Comparison of ENCODE assay signal across 8 cellular contexts in the genomic region with DNA sequence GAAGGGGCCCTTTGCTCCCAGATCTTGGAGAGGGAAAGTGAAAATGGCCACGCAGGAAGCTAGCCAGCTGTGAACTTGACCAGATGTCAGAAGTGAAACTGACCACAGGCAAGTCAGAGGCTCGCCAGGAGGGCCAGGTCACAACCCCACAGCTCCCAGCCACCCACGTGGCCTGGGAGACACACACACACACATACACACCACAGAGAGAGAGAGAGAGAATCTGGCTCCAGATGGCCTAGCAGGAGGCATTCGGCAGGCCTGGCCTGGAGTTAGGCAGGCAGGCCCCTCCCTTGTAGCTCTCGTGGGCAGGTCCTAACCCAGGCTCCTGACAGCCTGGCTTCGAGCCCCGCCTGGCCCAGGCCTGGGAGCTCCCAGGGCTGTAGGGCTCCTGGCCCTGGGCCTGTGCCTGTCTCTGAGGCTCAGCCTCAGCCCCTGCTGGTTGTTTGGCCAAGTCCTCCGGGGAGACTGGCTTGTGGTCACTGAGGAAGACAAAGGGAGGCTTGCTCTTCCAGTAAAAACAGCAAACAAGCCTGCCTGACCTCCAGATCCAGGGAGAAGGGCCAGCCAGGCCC. TPM values are rescaled to one million over a fixed set of nuclear protein-coding genes. Genes with fewer than 3 reads are reported as not detected.
DNase-seq lines count a peak whose midpoint lies in the region; ATAC-seq, FAIRE-seq and TF ChIP-seq lines count a peak whose summit lies in the region.

No MANE protein-coding gene starts in this region.

- H3K36me3 ChIP-seq in PC-3 (ENCODE audit: low read depth, low read length) (no peaks in the 10 kb centered on the region), upper lobe of left lung (no peaks in the 10 kb centered on the region)

- POLR2A ChIA-PET in PC-3 (lab: Charles Lee; ENCODE audit: unreplicated experiment) = no interaction called here

- H3K27ac ChIP-seq in PC-3 (ENCODE audit: low read length) (no peak overlapping the region), upper lobe of left lung (peak overlapping the region; percentile 29 to 78 (median 72))

- no peaks in the 10 kb centered on the region for H3K9me3 ChIP-seq in PC-3 (ENCODE audit: low read length)
- H3K9me3 ChIP-seq in upper lobe of left lung = no peaks in the 10 kb centered on the region

- no peak overlapping the region for H3K4me2 ChIP-seq in PC-3 (ENCODE audit: low read length)

- peaks cover 3% of the 10 kb centered on the region; the same call in 1 of the 2 replicates for H3K4me1 ChIP-seq in PC-3 (ENCODE audit: insufficient read depth, low read length)
- H3K4me1 ChIP-seq in upper lobe of left lung = peaks cover 15 to 18% (median 16%) of the 10 kb centered on the region in 4 donors

- peak overlapping the region; percentile 96 for H3K27ac Mint-ChIP-seq in mesothelial cell of epicardium

- no peaks in the 10 kb centered on the region for H3K9me3 Mint-ChIP-seq in mesothelial cell of epicardium

- no peaks in the 10 kb centered on the region for H3K79me2 ChIP-seq in PC-3 (ENCODE audit: low read length)

- no peak overlapping the region for H3K4me3 Mint-ChIP-seq in mesothelial cell of epicardium

- CTCF ChIA-PET in PC-3 (lab: Charles Lee) = no interaction called here

- BruUV-seq in PC-3 (replicated peaks; lab: Mats Ljungman, UMichigan) = no TSS peak

- peak; percentile 91 for DNase-seq in A172 (ENCODE audit: low spot score)
- DNase-seq in PC-3 = peak; percentile 46
- no peak for DNase-seq in mesothelial cell of epicardium (ENCODE audit: low spot score in 2 of 2, unreplicated experiment in 2 of 2)
- DNase-seq in upper lobe of left lung = peak; percentile 74 to 90
- no peak for DNase-seq in activated naive CD4-positive, alpha-beta T cell treated with Interleukin-2 at 50 U/mL for 16 hours

- TF ChIP-seq POLR2A in upper lobe of left lung (IDR thresholded peaks at IDR 0.05) = no peak

- TF ChIP-seq EP300 in upper lobe of left lung (IDR thresholded peaks at IDR 0.05) = peak in 1 of 4 donors; percentile 49

- H3K9me2 ChIP-seq in PC-3 (replicated peaks; ENCODE audit: low read length) = no peaks in the 10 kb centered on the region

- H4K20me1 ChIP-seq in PC-3 (ENCODE audit: low read length) = no peaks in the 10 kb centered on the region

- no peaks in the 10 kb centered on the region for H3K36me3 Mint-ChIP-seq in mesothelial cell of epicardium

- no peaks in the 10 kb centered on the region for H3K27me3 Mint-ChIP-seq in mesothelial cell of epicardium (ENCODE audit: low read depth)

- no peak overlapping the region for H3K4me3 ChIP-seq in PC-3 (ENCODE audit: low read length)
- no peak overlapping the region for H3K4me3 ChIP-seq in upper lobe of left lung

- 27 to 29% methylated on average over 4 to 6 of the region's 8 CpGs for WGBS in upper lobe of left lung, 2 donors

- H3K4me1 Mint-ChIP-seq in mesothelial cell of epicardium = peaks cover 50% of the 10 kb centered on the region

- H2AFZ ChIP-seq in PC-3 (ENCODE audit: low read length) = peak overlapping the region; percentile 54

- peak; percentile 95 for FAIRE-seq in endometrium (lab: Jason Lieb, UNC)

- ATAC-seq in GM18868 (IDR thresholded peaks at IDR 0.05; ENCODE audit: unreplicated experiment) (peak; percentile 47), HG03095 (IDR thresholded peaks at IDR 0.05; ENCODE audit: unreplicated experiment) (peak; percentile 90), PC-3 (peak; percentile 88), upper lobe of left lung (ENCODE audit: low FRiP score in 2 of 2) (peak; percentile 88 to 93)

- no peak overlapping the region for H3K9ac ChIP-seq in PC-3 (ENCODE audit: low read length)

- H3F3A ChIP-seq in PC-3 (ENCODE audit: low read length, unreplicated experiment) = no peaks in the 10 kb centered on the region

- intact Hi-C loops in PC-3 (cut with micrococcal nuclease) = no loop called here

- H3K27me3 ChIP-seq in PC-3 (ENCODE audit: low read length) = no peaks in the 10 kb centered on the region; the same call in 1 of the 2 replicates
- no peaks in the 10 kb centered on the region for H3K27me3 ChIP-seq in upper lobe of left lung

- no peak for TF ChIP-seq CTCF in PC-3 (conservative IDR thresholded peaks at IDR 0.05; ENCODE audit: low read depth, low read length)
- no peak for TF ChIP-seq CTCF in mesothelial cell of epicardium (IDR thresholded peaks at IDR 0.05; ENCODE audit: unreplicated experiment)
- peak in 1 of 6 experiments; percentile 27 for TF ChIP-seq CTCF in upper lobe of left lung (IDR thresholded peaks at IDR 0.05)

RNA-seq across cellular contexts. Expression of gene NGFR, which starts 20.2 kb away (rescaled TPM):
- total RNA-seq in A172 (2014; rRNA removed; shearing (Covaris generic)) = 1.8 and 2.3 TPM in 2 replicates
- total RNA-seq in PC-3 (2014; rRNA removed) (0.29 TPM in 1 of 2 replicates, not detected in the other), mesothelial cell of epicardium (14.7 to 16.1 TPM (median 14.9 TPM) in 3 replicates), upper lobe of left lung (1 to 10 TPM; 1.3 to 2.9 (median 2.2) TPM)

Comparison
In these comparisons a context has a peak if more than half of its experiments do, and no peak if none do; other contexts are left out.
1. DNase-seq: peak in A172 (single experiment), PC-3 (single experiment) and upper lobe of left lung (2 of 2); none in mesothelial cell of epicardium (0 of 2) and activated naive CD4-positive, alpha-beta T cell treated with Interleukin-2 at 50 U/mL for 16 hours (single experiment).
2. Peak in every context shown above with its lines, with median percentiles within 50 percentile points of each other: ATAC-seq.